ENCODE assay signal across 9 cellular contexts in genomic region chr9:86350006-86350755, GRCh38. TPM values are rescaled to one million over a fixed set of nuclear protein-coding genes. Genes with fewer than 3 reads are reported as not detected.
A peak's percentile ranks its signal among the peaks of the same experiment; 100 is the strongest.
DNase-seq lines count a peak whose midpoint lies in the region; ATAC-seq and TF ChIP-seq lines count a peak whose summit lies in the region.
"Had no signal": no experiment of that assay in that cellular context is flagged by ENCODE, and none has a peak within 500 bp of the region (broad histone marks: within the 10 kb centered on the region; RNA-seq: fewer than 3 reads in every experiment).

No MANE protein-coding gene starts in this region.

- no peak for DNase-seq in SK-N-SH
- no peak for DNase-seq in EL
- DNase-seq in NK-92 (lab: John Stamatoyannopoulos, UW; ENCODE audit: unreplicated experiment) = no peak

- no peak overlapping the region for H3K9ac ChIP-seq in SK-N-SH

- CTCF ChIA-PET in SK-N-SH (lab: Yijun Ruan, JAX) = no interaction called here

- H3K36me3 Mint-ChIP-seq in activated T-helper 17 cell treated with anti-CD3 and anti-CD28 coated beads, Interleukin-2, amount 50 U/mL, for 72 hours (ENCODE audit: low read depth) = peaks cover 90% of the 10 kb centered on the region

- no peak overlapping the region for H3K4me3 ChIP-seq in SK-N-SH (ENCODE audit: low read depth in 2 of 2, low read length in 1 of 2)
- peak overlapping the region in 4 of 7 experiments; percentile 5 to 96 (median 94) for H3K4me3 ChIP-seq in skin epidermis
- H3K4me3 ChIP-seq: A549 had no signal

- TF ChIP-seq EP300 in SK-N-SH (IDR thresholded peaks at IDR 0.05; ENCODE audit: borderline replicate concordance in 1 of 2, low read depth in 1 of 2, low read length in 1 of 2) = no peak

- peaks cover 4% of the 10 kb centered on the region for H3F3A ChIP-seq in SK-N-SH (replicated peaks; ENCODE audit: insufficient read depth)

- POLR2A ChIA-PET in SK-N-SH (lab: Yijun Ruan, JAX) = no interaction called here

- peaks cover 85% of the 10 kb centered on the region for H3K79me2 ChIP-seq in SK-N-SH (ENCODE audit: insufficient read depth)

- WGBS in SK-N-SH (ENCODE audit: low lambda C conversion rate) = 95% methylated on average over 12 of the region's 12 CpGs

- TF ChIP-seq CTCF in SK-N-SH (IDR thresholded peaks at IDR 0.05) = no peak

- H3K27me3 ChIP-seq in SK-N-SH (ENCODE audit: insufficient read depth) = no peaks in the 10 kb centered on the region

- 0 out of 2 replicates have a peak overlapping the region, but pooled peaks have one; percentile 21 for H3K4me2 ChIP-seq in SK-N-SH
- H3K4me2 ChIP-seq: A549 had no signal

- ATAC-seq in SK-N-SH treated with all-trans-retinoic acid at 6 μM for 48 hours (no peak), HG03103 (IDR thresholded peaks at IDR 0.05; ENCODE audit: low read depth, unreplicated experiment) (peak; percentile 22), GM18870 (IDR thresholded peaks at IDR 0.05; ENCODE audit: unreplicated experiment) (no peak)
- no peak for ATAC-seq in activated T-helper 17 cell treated with anti-CD3 and anti-CD28 coated beads, Interleukin-2, amount 50 U/mL, for 72 hours (replicated peaks)
- ATAC-seq: A549 had no signal

- no peaks in the 10 kb centered on the region for H4K20me1 ChIP-seq in SK-N-SH (ENCODE audit: insufficient read depth)

- H3K4me1 Mint-ChIP-seq in activated T-helper 17 cell treated with anti-CD3 and anti-CD28 coated beads, Interleukin-2, amount 50 U/mL, for 72 hours = peaks cover 36% of the 10 kb centered on the region

- H3K4me1 ChIP-seq in SK-N-SH (ENCODE audit: control insufficient read depth in 1 of 2, insufficient read depth in 2 of 2, low read depth in 1 of 2, low read length in 1 of 2) = peaks cover 12 to 23% of the 10 kb centered on the region in 2 experiments; a peak in 3 of 4 replicates

- peaks cover 22 to 30% of the 10 kb centered on the region in 2 experiments for H3K36me3 ChIP-seq in SK-N-SH (replicated peaks in 1 of 2; ENCODE audit: control insufficient read depth in 1 of 2, insufficient read depth in 2 of 2, low read length in 1 of 2)

- no peak for TF ChIP-seq RAD21 in SK-N-SH (IDR thresholded peaks at IDR 0.05; ENCODE audit: low read length)

- peak overlapping the region; percentile 95 for H3K4me3 Mint-ChIP-seq in activated T-helper 17 cell treated with anti-CD3 and anti-CD28 coated beads, Interleukin-2, amount 50 U/mL, for 72 hours

- H3K27ac ChIP-seq in SK-N-SH (ENCODE audit: low read depth in 2 of 2, low read length in 1 of 2) = no peak overlapping the region
- peak overlapping the region in 3 of 21 experiments; percentile 5 to 12 (median 5) for H3K27ac ChIP-seq in skin epidermis
- H3K27ac ChIP-seq: A549 had no signal

- H3K9me2 ChIP-seq in SK-N-SH = no peaks in the 10 kb centered on the region

- peak overlapping the region; percentile 50 for H3K27ac Mint-ChIP-seq in activated T-helper 17 cell treated with anti-CD3 and anti-CD28 coated beads, Interleukin-2, amount 50 U/mL, for 72 hours

- no peaks in the 10 kb centered on the region for H3K27me3 Mint-ChIP-seq in activated T-helper 17 cell treated with anti-CD3 and anti-CD28 coated beads, Interleukin-2, amount 50 U/mL, for 72 hours

- no peak overlapping the region for H2AFZ ChIP-seq in SK-N-SH (ENCODE audit: low read depth)

- H3K9me3 ChIP-seq in SK-N-SH = no peaks in the 10 kb centered on the region
- H3K9me3 ChIP-seq: A549 had no signal

- no peaks in the 10 kb centered on the region for H3K9me3 Mint-ChIP-seq in activated T-helper 17 cell treated with anti-CD3 and anti-CD28 coated beads, Interleukin-2, amount 50 U/mL, for 72 hours

TF ChIP-seq in SK-N-SH, 30 proteins besides CTCF, POLR2A, EP300 and RAD21 (continues in another document):
- no peak for TF ChIP-seq MEF2A (IDR thresholded peaks at IDR 0.05; ENCODE audit: borderline replicate concordance, low read depth)
- TF ChIP-seq USF2 (IDR thresholded peaks at IDR 0.05; ENCODE audit: borderline replicate concordance, low read depth, low read length) = no peak
- no peak for TF ChIP-seq IRF3 (IDR thresholded peaks at IDR 0.05; ENCODE audit: low read depth, low read length)
- TF ChIP-seq RFX5 (IDR thresholded peaks at IDR 0.05; ENCODE audit: low read length) = no peak
- TF ChIP-seq USF1 (IDR thresholded peaks at IDR 0.05; ENCODE audit: borderline replicate concordance, low read depth) = no peak
- no peak for TF ChIP-seq MXI1 (IDR thresholded peaks at IDR 0.05; ENCODE audit: low read depth, low read length)
- no peak for TF ChIP-seq EZH2phosphoT487 (IDR thresholded peaks at IDR 0.05; ENCODE audit: borderline replicate concordance, low read depth)
- no peak for TF ChIP-seq GATA2 (CRISPR knock-in tag; IDR thresholded peaks at IDR 0.05)
- TF ChIP-seq TEAD4 (IDR thresholded peaks at IDR 0.05; ENCODE audit: borderline replicate concordance, insufficient read depth) = no peak
- TF ChIP-seq YY1 (IDR thresholded peaks at IDR 0.05; ENCODE audit: low read depth) = no peak
- TF ChIP-seq GABPA (IDR thresholded peaks at IDR 0.05; ENCODE audit: low read depth) = no peak
- no peak for TF ChIP-seq TCF12 (IDR thresholded peaks at IDR 0.05)

TF ChIP-seq in SK-N-SH treated with all-trans-retinoic acid at 6 μM for 48 hours, 23 proteins besides CTCF, POLR2A, EP300 and RAD21:
- TF ChIP-seq CSDC2 (CRISPR knock-in tag; IDR thresholded peaks at IDR 0.05) = no peak

RNA-seq across cellular contexts. Expression of gene TUT7, which starts 4.0 kb away (rescaled TPM):
- 6.7 and 7.3 TPM in 2 replicates for polyA plus RNA-seq in SK-N-SH (2012; rRNA removed)
- 8.1 and 11.4 TPM in 2 replicates for polyA plus RNA-seq in SK-N-SH (2012; cell fraction: cytosol; rRNA removed)
- 7.6 and 14.5 TPM in 2 replicates for polyA plus RNA-seq in SK-N-SH (2012; cell fraction: nucleus; rRNA removed)
- 10 to 100 TPM; 42.7 to 79.0 TPM for total RNA-seq in activated T-helper 17 cell treated with anti-CD3 and anti-CD28 coated beads, Interleukin-2, amount 50 U/mL, for 72 hours

Comparison
In these comparisons a context has a peak if more than half of its experiments do, and no peak if none do; other contexts are left out.
1. H3K4me3 ChIP-seq: peak in skin epidermis (4 of 7); none in SK-N-SH (0 of 2).